15 cellular contexts compared by ENCODE assay signal in the genomic region with DNA sequence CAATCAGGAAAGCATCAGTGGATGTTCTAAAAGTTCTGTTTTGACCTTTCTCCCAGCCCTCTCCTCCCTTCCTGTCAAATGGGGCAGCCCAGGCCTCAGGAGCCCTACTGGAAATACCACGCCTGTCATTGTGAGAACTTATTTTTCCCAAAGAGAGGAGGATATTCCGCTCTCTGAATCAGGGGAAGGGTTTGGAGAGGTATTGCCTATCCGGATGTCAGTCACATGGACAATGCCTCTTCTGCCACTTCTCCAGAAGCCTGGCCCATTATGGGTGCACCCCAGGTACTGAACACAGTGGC.
DNase-seq lines count a peak whose midpoint lies in the region; ATAC-seq and TF ChIP-seq lines count a peak whose summit lies in the region.
"Had no signal": no experiment of that assay in that cellular context is flagged by ENCODE, and none has a peak within 500 bp of the region (broad histone marks: within the 10 kb centered on the region; RNA-seq: fewer than 3 reads in every experiment).

No MANE protein-coding gene starts in this region.

- H3K4me1 ChIP-seq in parathyroid adenoma: no peaks in the 10 kb centered on the region
- H3K4me1 ChIP-seq: HAP-1 had no signal

- no peaks in the 10 kb centered on the region for H3K36me3 Mint-ChIP-seq in CD14-positive monocyte
- H3K36me3 Mint-ChIP-seq: CD4-positive, alpha-beta memory T cell had no signal

- H3K4me2 ChIP-seq in parathyroid adenoma (ENCODE audit: low read length): no peak overlapping the region

- peaks cover 0 to 2% (median 1%) of the 10 kb centered on the region in 3 donors for H3K27me3 Mint-ChIP-seq in CD14-positive monocyte (ENCODE audit: low read depth in 3 of 3)
- H3K27me3 Mint-ChIP-seq: B cell; CD4-positive, alpha-beta memory T cell had no signal

- peak; percentile 55 for ATAC-seq in left ventricle myocardium superior
- ATAC-seq: HepG2 had no signal

- H2AFZ ChIP-seq in parathyroid adenoma: no peak overlapping the region

- H3K9me3 ChIP-seq in WERI-Rb-1 (ENCODE audit: severe bottlenecking) (no peaks in the 10 kb centered on the region), parathyroid adenoma (ENCODE audit: control insufficient read depth, low read length) (no peaks in the 10 kb centered on the region)
- H3K9me3 ChIP-seq: HAP-1 had no signal

- no peak overlapping the region for H3K9ac ChIP-seq in parathyroid adenoma

- H3K27ac ChIP-seq in WERI-Rb-1: peak overlapping the region; percentile 90
- peak overlapping the region; percentile 63 for H3K27ac ChIP-seq in parathyroid adenoma

- intact Hi-C loops in CD14-positive monocyte (cut with micrococcal nuclease) (no loop called here), left ventricle myocardium superior (cut with micrococcal nuclease) (no loop called here)

- no peak overlapping the region for H3K27ac Mint-ChIP-seq in CD14-positive monocyte
- H3K27ac Mint-ChIP-seq: B cell; CD4-positive, alpha-beta memory T cell; HFFc6 had no signal

- no peak overlapping the region for H3K4me3 ChIP-seq in WERI-Rb-1 (ENCODE audit: low read depth, low read length)
- no peak overlapping the region for H3K4me3 ChIP-seq in parathyroid adenoma (ENCODE audit: low read depth, low read length)
- H3K4me3 ChIP-seq: HAP-1 had no signal

- no peaks in the 10 kb centered on the region for H3K79me2 ChIP-seq in parathyroid adenoma

- no peak overlapping the region for H3K4me3 Mint-ChIP-seq in CD14-positive monocyte
- H3K4me3 Mint-ChIP-seq: B cell; CD4-positive, alpha-beta memory T cell; HFFc6 had no signal

- H3K27me3 ChIP-seq in WERI-Rb-1 (ENCODE audit: insufficient read depth, low read depth, severe bottlenecking): no peaks in the 10 kb centered on the region
- no peaks in the 10 kb centered on the region for H3K27me3 ChIP-seq in parathyroid adenoma (ENCODE audit: control insufficient read depth, insufficient read depth, low read length)

- H3K4me1 Mint-ChIP-seq in CD14-positive monocyte: no peaks in the 10 kb centered on the region
- H3K4me1 Mint-ChIP-seq: B cell had no signal

- TF ChIP-seq CTCF in CD14-positive monocyte (IDR thresholded peaks at IDR 0.05) (no peak), WERI-Rb-1 (IDR thresholded peaks at IDR 0.05; ENCODE audit: low read depth, low read length) (no peak), parathyroid adenoma (IDR thresholded peaks at IDR 0.05) (no peak)

- peak; percentile 16 for DNase-seq in CD14-positive monocyte (ENCODE audit: low spot score)
- no peak for DNase-seq in WERI-Rb-1
- DNase-seq in left ventricle myocardium superior: no peak
- no peak for DNase-seq in NCI-H2171 treated with DMSO at 0.1 percent for 48 hours (lab: John Stamatoyannopoulos, UW)
- DNase-seq in HCEC 1CT: no peak
- no peak for DNase-seq in stimulated activated CD4-positive, alpha-beta T cell treated with anti-CD3 and anti-CD28 coated beads, Interleukin-4, amount 100 ng/mL, for 4 hours
- DNase-seq: C1 segment of cervical spinal cord; CD4-positive, alpha-beta memory T cell; DMS79 treated with DMSO at 0.1 percent for 48 hours; GDM1; HFFc6 had no signal

- peaks cover 0 to 3% (median 0%) of the 10 kb centered on the region in 7 donors for H3K9me3 Mint-ChIP-seq in CD14-positive monocyte
- H3K9me3 Mint-ChIP-seq: CD4-positive, alpha-beta memory T cell; HFFc6 had no signal

- no peaks in the 10 kb centered on the region for H3K36me3 ChIP-seq in WERI-Rb-1
- H3K36me3 ChIP-seq in parathyroid adenoma (ENCODE audit: control insufficient read depth, insufficient read depth, low read length): no peaks in the 10 kb centered on the region
- H3K36me3 ChIP-seq: HAP-1 had no signal
